In genomic region chr13:43390582-43390981, GRCh38 we compare ENCODE assay signal across 11 cellular contexts.
DNase-seq lines count a peak whose midpoint lies in the region; ATAC-seq and TF ChIP-seq lines count a peak whose summit lies in the region.
"Had no signal": no experiment of that assay in that cellular context is flagged by ENCODE, and none has a peak within 500 bp of the region (broad histone marks: within the 10 kb centered on the region; RNA-seq: fewer than 3 reads in every experiment).

No MANE protein-coding gene starts in this region.

- no peak overlapping the region for H3K4ac ChIP-seq in IMR-90 (ENCODE audit: low read depth, low read length)

- no peak overlapping the region for H2BK5ac ChIP-seq in IMR-90 (ENCODE audit: low read depth, low read length, poor library complexity, severe bottlenecking)

- DNase-seq in IMR-90 (no peak), right atrium auricular region (ENCODE audit: low spot score) (no peak), NCI-H187 treated with DMSO at 0.1 percent for 48 hours (lab: John Stamatoyannopoulos, UW) (no peak), ecto neural progenitor cell (ENCODE audit: low spot score) (no peak)
- DNase-seq: left colon had no signal

- BruUV-seq in IMR-90 (replicated peaks; lab: Mats Ljungman, UMichigan), result no TSS peak

- no peak overlapping the region for H2AK9ac ChIP-seq in IMR-90 (replicated peaks; ENCODE audit: low read depth, low read length, poor library complexity)

- no peak overlapping the region for H3K4me2 ChIP-seq in IMR-90 (ENCODE audit: low read depth, low read length)

- ATAC-seq in GM18498 (IDR thresholded peaks at IDR 0.05; ENCODE audit: unreplicated experiment) (peak; percentile 65), GM21367 (IDR thresholded peaks at IDR 0.05; ENCODE audit: unreplicated experiment) (peak; percentile 39), HG02884 (IDR thresholded peaks at IDR 0.05; ENCODE audit: unreplicated experiment) (peak; percentile 77), IMR-90 (ENCODE audit: low read depth) (no peak), HG03196 (IDR thresholded peaks at IDR 0.05; ENCODE audit: unreplicated experiment) (no peak)
- ATAC-seq: left colon, SK-N-SH treated with all-trans-retinoic acid at 6 μM for 48 hours had no signal

- peaks cover 5% of the 10 kb centered on the region for H3K4me1 ChIP-seq in IMR-90 (ENCODE audit: control insufficient read depth, insufficient read depth, low read length)
- no peaks in the 10 kb centered on the region for H3K4me1 ChIP-seq in right atrium auricular region
- H3K4me1 ChIP-seq: prostate gland had no signal

- H3K27ac ChIP-seq in IMR-90 (ENCODE audit: insufficient read depth, low read length) (peak overlapping the region; percentile 45; the same call in 1 of the 2 replicates), right atrium auricular region (no peak overlapping the region)
- H3K27ac ChIP-seq: prostate gland had no signal

- H3K27me3 ChIP-seq in IMR-90 (ENCODE audit: control insufficient read depth, insufficient read depth, low read length) (no peaks in the 10 kb centered on the region), right atrium auricular region (no peaks in the 10 kb centered on the region)

- no peak overlapping the region for H3K23ac ChIP-seq in IMR-90 (ENCODE audit: low read depth, low read length)

- no peak overlapping the region for H2AFZ ChIP-seq in IMR-90 (replicated peaks; ENCODE audit: low read length, poor library complexity)

- no peak overlapping the region; a peak in 1 of 4 replicates for H4K8ac ChIP-seq in IMR-90 (ENCODE audit: low read depth in 2 of 2, low read length in 2 of 2)

- POLR2A ChIA-PET in IMR-90 (lab: Charles Lee; ENCODE audit: unreplicated experiment), result no interaction called here

- no peak overlapping the region for H2BK20ac ChIP-seq in IMR-90 (ENCODE audit: low read depth, low read length)

- TF ChIP-seq POLR2A in IMR-90 (IDR thresholded peaks at IDR 0.05; ENCODE audit: low read depth, low read length), result no peak

- intact Hi-C loops in IMR-90 (cut with micrococcal nuclease), result loop anchor here (10.0 kb wide), 1 partner anchor 394 kb away; the partner anchor contains the start of gene ENOX1

- in situ Hi-C loops in IMR-90 (cut with MboI; ENCODE audit: low sequenced_read_pairs), result no loop called here

- no peak overlapping the region for H3K14ac ChIP-seq in IMR-90 (replicated peaks; ENCODE audit: low read depth, low read length)

- TF ChIP-seq RAD21 in IMR-90 (IDR thresholded peaks at IDR 0.05; ENCODE audit: low read length), result no peak

- H3K18ac ChIP-seq in IMR-90 (ENCODE audit: low read depth, low read length), result peak overlapping the region; percentile 95

- no peak overlapping the region for H3K56ac ChIP-seq in IMR-90 (ENCODE audit: extremely low read depth, insufficient read depth, low read length)

- no peak overlapping the region for H2BK120ac ChIP-seq in IMR-90 (ENCODE audit: low read depth, low read length)

- H4K20me1 ChIP-seq in IMR-90 (ENCODE audit: insufficient read depth, low read length), result no peaks in the 10 kb centered on the region

- TF ChIP-seq CTCF in IMR-90 (conservative IDR thresholded peaks at IDR 0.05; ENCODE audit: low read depth, low read length) (no peak), right atrium auricular region (IDR thresholded peaks at IDR 0.05) (no peak)

- H3K9me3 ChIP-seq in IMR-90 (ENCODE audit: control insufficient read depth, insufficient read depth, low read length) (no peaks in the 10 kb centered on the region), right atrium auricular region (no peaks in the 10 kb centered on the region)
- H3K9me3 ChIP-seq: prostate gland had no signal

- H3K4me3 ChIP-seq in IMR-90 (ENCODE audit: insufficient read depth, low read depth, low read length) (no peak overlapping the region), right atrium auricular region (no peak overlapping the region)
- H3K4me3 ChIP-seq: prostate gland had no signal

- peak overlapping the region; percentile 83; the same call in 1 of the 2 replicates for H4K5ac ChIP-seq in IMR-90 (ENCODE audit: low read depth, low read length)

- no peak overlapping the region for H3K9ac ChIP-seq in IMR-90 (ENCODE audit: low read depth, low read length)

- H2BK15ac ChIP-seq in IMR-90 (ENCODE audit: low read depth, low read length), result no peak overlapping the region

- CTCF ChIA-PET in IMR-90 (lab: Yijun Ruan, JAX), result no interaction called here

- H3K79me1 ChIP-seq in IMR-90 (ENCODE audit: low read depth in 1 of 2, low read length in 2 of 2), result no peaks in the 10 kb centered on the region

- no peak overlapping the region for H2AK5ac ChIP-seq in IMR-90 (ENCODE audit: low read depth, low read length)

- 89% methylated on average over 1 of the region's 3 CpGs; no CpG with 5 or more reads in 1 of the 2 experiments for WGBS in IMR-90 (ENCODE audit: extremely low coverage in 2 of 2, insufficient read length in 1 of 2), 2 experiments

- H4K91ac ChIP-seq in IMR-90 (ENCODE audit: insufficient read depth, low read depth, low read length), result no peak overlapping the region; the same call in 1 of the 2 replicates

- H3K36me3 ChIP-seq in IMR-90 (ENCODE audit: control insufficient read depth, insufficient read depth, low read length), result no peaks in the 10 kb centered on the region
- H3K36me3 ChIP-seq in right atrium auricular region, result no peaks in the 10 kb centered on the region
- H3K36me3 ChIP-seq: prostate gland had no signal

- dilution Hi-C loops in IMR-90 (cut with HindIII; ENCODE audit: low sequenced_read_pairs, unreplicated experiment), result no loop called here

- no peaks in the 10 kb centered on the region for H3K9me1 ChIP-seq in IMR-90 (ENCODE audit: insufficient read depth, low read length)

TF ChIP-seq in IMR-90, 13 proteins besides CTCF, POLR2A, EP300 and RAD21:
- TF ChIP-seq, protein P1, sequence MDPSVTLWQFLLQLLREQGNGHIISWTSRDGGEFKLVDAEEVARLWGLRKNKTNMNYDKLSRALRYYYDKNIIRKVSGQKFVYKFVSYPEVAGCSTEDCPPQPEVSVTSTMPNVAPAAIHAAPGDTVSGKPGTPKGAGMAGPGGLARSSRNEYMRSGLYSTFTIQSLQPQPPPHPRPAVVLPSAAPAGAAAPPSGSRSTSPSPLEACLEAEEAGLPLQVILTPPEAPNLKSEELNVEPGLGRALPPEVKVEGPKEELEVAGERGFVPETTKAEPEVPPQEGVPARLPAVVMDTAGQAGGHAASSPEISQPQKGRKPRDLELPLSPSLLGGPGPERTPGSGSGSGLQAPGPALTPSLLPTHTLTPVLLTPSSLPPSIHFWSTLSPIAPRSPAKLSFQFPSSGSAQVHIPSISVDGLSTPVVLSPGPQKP (IDR thresholded peaks at IDR 0.05; ENCODE audit: borderline replicate concordance, low read depth, low read length), result no peak
- TF ChIP-seq RCOR1 (IDR thresholded peaks at IDR 0.05; ENCODE audit: insufficient replicate concordance, low read length), result no peak
- no peak for TF ChIP-seq BHLHE40 (IDR thresholded peaks at IDR 0.05; ENCODE audit: low read depth, low read length)
- TF ChIP-seq, protein P2, sequence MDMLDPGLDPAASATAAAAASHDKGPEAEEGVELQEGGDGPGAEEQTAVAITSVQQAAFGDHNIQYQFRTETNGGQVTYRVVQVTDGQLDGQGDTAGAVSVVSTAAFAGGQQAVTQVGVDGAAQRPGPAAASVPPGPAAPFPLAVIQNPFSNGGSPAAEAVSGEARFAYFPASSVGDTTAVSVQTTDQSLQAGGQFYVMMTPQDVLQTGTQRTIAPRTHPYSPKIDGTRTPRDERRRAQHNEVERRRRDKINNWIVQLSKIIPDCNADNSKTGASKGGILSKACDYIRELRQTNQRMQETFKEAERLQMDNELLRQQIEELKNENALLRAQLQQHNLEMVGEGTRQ (IDR thresholded peaks at IDR 0.05; ENCODE audit: low read depth, low read length), result no peak
- TF ChIP-seq CEBPB (IDR thresholded peaks at IDR 0.05; ENCODE audit: low read depth, low read length), result no peak
- no peak for TF ChIP-seq NFE2L2 (IDR thresholded peaks at IDR 0.05; ENCODE audit: low read depth, low read length)
- TF ChIP-seq SMC3 (IDR thresholded peaks at IDR 0.05; ENCODE audit: low read depth, low read length), result no peak
- TF ChIP-seq MAZ (IDR thresholded peaks at IDR 0.05; ENCODE audit: borderline replicate concordance, low read depth, low read length), result no peak
- TF ChIP-seq MXI1 (IDR thresholded peaks at IDR 0.05; ENCODE audit: borderline replicate concordance, low read depth, low read length), result no peak
- no peak for TF ChIP-seq MAFK (IDR thresholded peaks at IDR 0.05; ENCODE audit: low read depth, low read length)
- TF ChIP-seq FOS (IDR thresholded peaks at IDR 0.05; ENCODE audit: low read depth, low read length), result no peak
- TF ChIP-seq CHD1 (IDR thresholded peaks at IDR 0.05; ENCODE audit: low read depth, low read length), result no peak

Comparison
In these comparisons a context has a peak if more than half of its experiments do, and no peak if none do; other contexts are left out.
1. ATAC-seq: peak in GM18498 (single experiment), GM21367 (single experiment) and HG02884 (single experiment); none in IMR-90 (single experiment) and HG03196 (single experiment).